Comparison of ENCODE assay signal across 18 cellular contexts in the genomic region with DNA sequence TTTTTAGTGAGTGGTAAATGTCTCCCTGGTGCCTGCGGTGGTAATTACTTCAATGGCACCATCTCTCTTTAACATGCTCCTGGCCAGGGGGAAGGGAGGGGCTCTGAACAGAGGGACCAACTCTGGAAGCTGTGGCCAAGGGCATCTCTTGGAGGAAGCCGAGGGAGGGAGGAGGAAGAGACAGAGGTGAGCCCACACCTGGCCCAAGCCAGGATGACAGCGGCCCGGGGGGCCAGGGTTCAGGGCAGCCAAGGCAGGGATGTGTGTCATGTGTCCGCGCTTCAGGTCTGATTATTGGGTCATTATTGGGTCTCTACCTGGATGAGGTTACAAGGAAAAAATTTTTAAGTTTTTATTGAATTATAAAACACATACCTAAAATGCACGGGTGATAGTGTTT. TPM values are rescaled to one million over a fixed set of nuclear protein-coding genes. Genes with fewer than 3 reads are reported as not detected.
A peak's percentile ranks its signal among the peaks of the same experiment; 100 is the strongest.
DNase-seq lines count a peak whose midpoint lies in the region; ATAC-seq, FAIRE-seq and TF ChIP-seq lines count a peak whose summit lies in the region.
"Had no signal": no experiment of that assay in that cellular context is flagged by ENCODE, and none has a peak within 500 bp of the region (broad histone marks: within the 10 kb centered on the region; RNA-seq: fewer than 3 reads in every experiment).

No MANE protein-coding gene starts in this region.

- H2AFZ ChIP-seq in GM23338 = 0 out of 2 replicates have a peak overlapping the region, but pooled peaks have one; percentile 59

- H3K27ac ChIP-seq in BLaER1 (no peak overlapping the region), GM23338 (ENCODE audit: low read depth) (no peak overlapping the region), kidney (ENCODE audit: low read depth in 2 of 2, low read length in 2 of 2) (no peak overlapping the region)
- H3K27ac ChIP-seq: A549, Peyer's patch, SJCRH30 had no signal

- no peaks in the 10 kb centered on the region for H3K36me3 Mint-ChIP-seq in GM23338 (ENCODE audit: low read depth)
- no peaks in the 10 kb centered on the region for H3K36me3 Mint-ChIP-seq in natural killer cell treated with Interleukin-12 subunit alpha and Interleukin-12 subunit beta and Interleukin-15 and Interleukin-18, amount 100 ng/mL, for 72 hours
- H3K36me3 Mint-ChIP-seq: CD4-positive, CD25-positive, alpha-beta regulatory T cell had no signal

- H3K79me2 ChIP-seq in GM23338 (replicated peaks; ENCODE audit: insufficient read depth) = no peaks in the 10 kb centered on the region

- no peak overlapping the region for H3K4me3 Mint-ChIP-seq in GM23338
- no peak overlapping the region for H3K4me3 Mint-ChIP-seq in natural killer cell treated with Interleukin-12 subunit alpha and Interleukin-12 subunit beta and Interleukin-15 and Interleukin-18, amount 100 ng/mL, for 72 hours
- H3K4me3 Mint-ChIP-seq: CD4-positive, CD25-positive, alpha-beta regulatory T cell had no signal

- H3K36me3 ChIP-seq in BLaER1 = no peaks in the 10 kb centered on the region
- H3K36me3 ChIP-seq in GM23338 (ENCODE audit: insufficient read depth) = no peaks in the 10 kb centered on the region
- H3K36me3 ChIP-seq in kidney (ENCODE audit: control insufficient read depth in 1 of 2, insufficient read depth in 2 of 2, low read length in 2 of 2) = no peaks in the 10 kb centered on the region
- H3K36me3 ChIP-seq: BE2C, Peyer's patch, SJCRH30 had no signal

- H3K27ac Mint-ChIP-seq in GM23338 = no peak overlapping the region
- H3K27ac Mint-ChIP-seq in natural killer cell treated with Interleukin-12 subunit alpha and Interleukin-12 subunit beta and Interleukin-15 and Interleukin-18, amount 100 ng/mL, for 72 hours = no peak overlapping the region
- H3K27ac Mint-ChIP-seq: CD4-positive, CD25-positive, alpha-beta regulatory T cell had no signal

- no peaks in the 10 kb centered on the region for H4K20me1 ChIP-seq in BLaER1
- no peaks in the 10 kb centered on the region for H4K20me1 ChIP-seq in GM23338 (replicated peaks; ENCODE audit: insufficient read depth)

- no peaks in the 10 kb centered on the region; the same call in 2 of the 3 replicates for H3K9me3 Mint-ChIP-seq in GM23338
- no peaks in the 10 kb centered on the region for H3K9me3 Mint-ChIP-seq in natural killer cell treated with Interleukin-12 subunit alpha and Interleukin-12 subunit beta and Interleukin-15 and Interleukin-18, amount 100 ng/mL, for 72 hours

- intact Hi-C loops in kidney (cut with DNase I) = no loop called here

- H3F3A ChIP-seq in GM23338 (replicated peaks; ENCODE audit: low read depth) = no peaks in the 10 kb centered on the region

- H3K9me3 ChIP-seq in BLaER1 = no peaks in the 10 kb centered on the region
- peaks cover 0 to 3% of the 10 kb centered on the region in 2 donors for H3K9me3 ChIP-seq in kidney (ENCODE audit: control insufficient read depth in 1 of 2, low read length in 2 of 2)
- H3K9me3 ChIP-seq: A549, BE2C, Peyer's patch, SJCRH30 had no signal

- H3K4me3 ChIP-seq in BLaER1 (no peak overlapping the region), GM23338 (no peak overlapping the region), kidney (ENCODE audit: low read length in 2 of 2) (no peak overlapping the region)
- H3K4me3 ChIP-seq: A549, Peyer's patch, SJCRH30 had no signal

- H3K4me2 ChIP-seq in BLaER1 (peak overlapping the region; percentile 56; the same call in 1 of the 2 replicates), GM23338 (no peak overlapping the region)
- H3K4me2 ChIP-seq: A549 had no signal

- H3K9me2 ChIP-seq in GM23338 (ENCODE audit: insufficient read depth) = no peaks in the 10 kb centered on the region

- H3K4me1 Mint-ChIP-seq in GM23338 = peaks cover 11% of the 10 kb centered on the region
- no peaks in the 10 kb centered on the region for H3K4me1 Mint-ChIP-seq in natural killer cell treated with Interleukin-12 subunit alpha and Interleukin-12 subunit beta and Interleukin-15 and Interleukin-18, amount 100 ng/mL, for 72 hours (ENCODE audit: low read depth in 2 of 2)

- H3K27me3 Mint-ChIP-seq in GM23338 (ENCODE audit: insufficient read depth, low read depth, poor library complexity) = peaks cover 4% of the 10 kb centered on the region
- peaks cover 10 to 14% of the 10 kb centered on the region in 2 donors for H3K27me3 Mint-ChIP-seq in natural killer cell treated with Interleukin-12 subunit alpha and Interleukin-12 subunit beta and Interleukin-15 and Interleukin-18, amount 100 ng/mL, for 72 hours

- no peak overlapping the region for H3K9ac ChIP-seq in BLaER1
- H3K9ac ChIP-seq in kidney (ENCODE audit: low read length in 2 of 2) = no peak overlapping the region

- TF ChIP-seq CTCF in GM23338 (conservative IDR thresholded peaks at IDR 0.05; ENCODE audit: low read depth in 2 of 2) (no peak), kidney (IDR thresholded peaks at IDR 0.05; ENCODE audit: borderline replicate concordance, extremely low read depth, insufficient read depth) (no peak)

- no peak for ATAC-seq in GM23338
- no peak for ATAC-seq in GM18517 (IDR thresholded peaks at IDR 0.05; ENCODE audit: unreplicated experiment)
- ATAC-seq in natural killer cell treated with Interleukin-12 subunit alpha and Interleukin-12 subunit beta and Interleukin-15 and Interleukin-18, amount 100 ng/mL, for 72 hours = no peak
- ATAC-seq: A549 had no signal

- peak; percentile 43 to 77 for DNase-seq in NCI-H2081 (lab: John Stamatoyannopoulos, UW)
- DNase-seq in NCI-H2081 treated with DMSO at 0.1 percent for 48 hours (lab: John Stamatoyannopoulos, UW) = no peak
- no peak for DNase-seq in GM23338 (ENCODE audit: low spot score)
- peak; percentile 41 for DNase-seq in kidney
- DNase-seq in natural killer cell treated with Interleukin-12 subunit alpha and Interleukin-12 subunit beta and Interleukin-15 and Interleukin-18, amount 100 ng/mL, for 72 hours (ENCODE audit: low spot score) = no peak
- DNase-seq: BE2C; CD4-positive, CD25-positive, alpha-beta regulatory T cell; DND-41; KG1; NCI-H1930; NCI-H774; SJCRH30; T-helper 1 cell had no signal

- H3K4me1 ChIP-seq in BLaER1 = peaks cover 40% of the 10 kb centered on the region
- H3K4me1 ChIP-seq in GM23338 (ENCODE audit: insufficient read depth) = 0 out of 2 replicates have a peak, but pooled peaks cover 4% of the 10 kb centered on the region
- H3K4me1 ChIP-seq in kidney (ENCODE audit: control insufficient read depth in 1 of 2, insufficient read depth in 1 of 2, low read depth in 1 of 2, low read length in 2 of 2) = no peaks in the 10 kb centered on the region
- H3K4me1 ChIP-seq: A549, Peyer's patch, SJCRH30 had no signal

- FAIRE-seq in kidney (lab: Jason Lieb, UNC) = no peak
- FAIRE-seq: A549, H1 had no signal

- H3K27me3 ChIP-seq in BLaER1 (no peaks in the 10 kb centered on the region; the same call in 1 of the 2 replicates), GM23338 (ENCODE audit: insufficient read depth) (no peaks in the 10 kb centered on the region)
- H3K27me3 ChIP-seq: BE2C, Peyer's patch had no signal

TF ChIP-seq in GM23338, 12 proteins besides CTCF, POLR2A, EP300 and RAD21 (continues in another document):
- no peak for TF ChIP-seq EZH2 (IDR thresholded peaks at IDR 0.05; ENCODE audit: low read depth, unreplicated experiment)
- TF ChIP-seq, protein P1, sequence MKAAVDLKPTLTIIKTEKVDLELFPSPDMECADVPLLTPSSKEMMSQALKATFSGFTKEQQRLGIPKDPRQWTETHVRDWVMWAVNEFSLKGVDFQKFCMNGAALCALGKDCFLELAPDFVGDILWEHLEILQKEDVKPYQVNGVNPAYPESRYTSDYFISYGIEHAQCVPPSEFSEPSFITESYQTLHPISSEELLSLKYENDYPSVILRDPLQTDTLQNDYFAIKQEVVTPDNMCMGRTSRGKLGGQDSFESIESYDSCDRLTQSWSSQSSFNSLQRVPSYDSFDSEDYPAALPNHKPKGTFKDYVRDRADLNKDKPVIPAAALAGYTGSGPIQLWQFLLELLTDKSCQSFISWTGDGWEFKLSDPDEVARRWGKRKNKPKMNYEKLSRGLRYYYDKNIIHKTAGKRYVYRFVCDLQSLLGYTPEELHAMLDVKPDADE (IDR thresholded peaks at IDR 0.05) = no peak
- TF ChIP-seq EZH2phosphoT487 (IDR thresholded peaks at IDR 0.05; ENCODE audit: unreplicated experiment) = no peak
- TF ChIP-seq, protein P2, sequence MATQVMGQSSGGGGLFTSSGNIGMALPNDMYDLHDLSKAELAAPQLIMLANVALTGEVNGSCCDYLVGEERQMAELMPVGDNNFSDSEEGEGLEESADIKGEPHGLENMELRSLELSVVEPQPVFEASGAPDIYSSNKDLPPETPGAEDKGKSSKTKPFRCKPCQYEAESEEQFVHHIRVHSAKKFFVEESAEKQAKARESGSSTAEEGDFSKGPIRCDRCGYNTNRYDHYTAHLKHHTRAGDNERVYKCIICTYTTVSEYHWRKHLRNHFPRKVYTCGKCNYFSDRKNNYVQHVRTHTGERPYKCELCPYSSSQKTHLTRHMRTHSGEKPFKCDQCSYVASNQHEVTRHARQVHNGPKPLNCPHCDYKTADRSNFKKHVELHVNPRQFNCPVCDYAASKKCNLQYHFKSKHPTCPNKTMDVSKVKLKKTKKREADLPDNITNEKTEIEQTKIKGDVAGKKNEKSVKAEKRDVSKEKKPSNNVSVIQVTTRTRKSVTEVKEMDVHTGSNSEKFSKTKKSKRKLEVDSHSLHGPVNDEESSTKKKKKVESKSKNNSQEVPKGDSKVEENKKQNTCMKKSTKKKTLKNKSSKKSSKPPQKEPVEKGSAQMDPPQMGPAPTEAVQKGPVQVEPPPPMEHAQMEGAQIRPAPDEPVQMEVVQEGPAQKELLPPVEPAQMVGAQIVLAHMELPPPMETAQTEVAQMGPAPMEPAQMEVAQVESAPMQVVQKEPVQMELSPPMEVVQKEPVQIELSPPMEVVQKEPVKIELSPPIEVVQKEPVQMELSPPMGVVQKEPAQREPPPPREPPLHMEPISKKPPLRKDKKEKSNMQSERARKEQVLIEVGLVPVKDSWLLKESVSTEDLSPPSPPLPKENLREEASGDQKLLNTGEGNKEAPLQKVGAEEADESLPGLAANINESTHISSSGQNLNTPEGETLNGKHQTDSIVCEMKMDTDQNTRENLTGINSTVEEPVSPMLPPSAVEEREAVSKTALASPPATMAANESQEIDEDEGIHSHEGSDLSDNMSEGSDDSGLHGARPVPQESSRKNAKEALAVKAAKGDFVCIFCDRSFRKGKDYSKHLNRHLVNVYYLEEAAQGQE (IDR thresholded peaks at IDR 0.05; ENCODE audit: unreplicated experiment) = no peak
- TF ChIP-seq ZNF114 (CRISPR knock-in tag; IDR thresholded peaks at IDR 0.05) = no peak

RNA-seq across cellular contexts. Expression of a gene that starts 17.7 kb away (rescaled TPM):
- 231 and 286 TPM in 2 replicates for total RNA-seq in GM23338 (2014; rRNA removed; shearing (Covaris generic))
- polyA plus RNA-seq in GM23338 (2016; fragmentation: Nextera tagmentation; extraction: Ambion mirVana) (5,312 and 5,616 TPM in 2 replicates), kidney (ENCODE audit: insufficient read depth, low read depth, low replicate concordance) (1,966 TPM)
- 664 TPM for total RNA-seq in kidney
- total RNA-seq in natural killer cell treated with Interleukin-12 subunit alpha and Interleukin-12 subunit beta and Interleukin-15 and Interleukin-18, amount 100 ng/mL, for 72 hours = 100 to 1,000 TPM; 593 to 982 TPM

RNA-seq across cellular contexts. Expression of a gene that starts 27.6 kb away (rescaled TPM):
- 3.9 and 5.2 TPM in 2 replicates for total RNA-seq in GM23338 (2014; rRNA removed; shearing (Covaris generic))
- 1.4 and 2.1 TPM in 2 replicates for polyA plus RNA-seq in GM23338 (2016; fragmentation: Nextera tagmentation; extraction: Ambion mirVana)
- total RNA-seq in kidney = 7.1 TPM
- 2.4 TPM for polyA plus RNA-seq in kidney (ENCODE audit: insufficient read depth, low read depth, low replicate concordance)
- total RNA-seq in natural killer cell treated with Interleukin-12 subunit alpha and Interleukin-12 subunit beta and Interleukin-15 and Interleukin-18, amount 100 ng/mL, for 72 hours = 1 to 10 TPM; 1.5 to 1.9 TPM

Comparison
In these comparisons a context has a peak if more than half of its experiments do, and no peak if none do; other contexts are left out.
1. DNase-seq: peak in NCI-H2081 (2 of 2) and kidney (single experiment); none in NCI-H2081 treated with DMSO at 0.1 percent for 48 hours (single experiment), GM23338 (single experiment) and natural killer cell treated with Interleukin-12 subunit alpha and Interleukin-12 subunit beta and Interleukin-15 and Interleukin-18, amount 100 ng/mL, for 72 hours (single experiment).